Comparison of ENCODE assay signal across 12 cellular contexts in genomic region chr22:26054846-26055245, GRCh38.
"Had no signal": no experiment of that assay in that cellular context is flagged by ENCODE, and none has a peak within 500 bp of the region (broad histone marks: within the 10 kb centered on the region; RNA-seq: fewer than 3 reads in every experiment).

No MANE protein-coding gene starts in this region.

- DNase-seq: activated CD4-positive, alpha-beta T cell treated with anti-CD3 and anti-CD28 coated beads, Interleukin-2, amount 50 U/mL, for 4 hours; activated effector memory CD4-positive, alpha-beta T cell treated with anti-CD3 and anti-CD28 coated beads, Interleukin-2, amount 50 U/mL, for 16 hours; activated naive CD4-positive, alpha-beta T cell treated with anti-CD3 and anti-CD28 coated beads, Interleukin-2, amount 50 U/mL, for 16 hours; activated T-cell treated with anti-CD3 and anti-CD28 coated beads, Interleukin-2, amount 50 U/mL, for 72 hours; aorta; cortex of kidney; effector CD8-positive, alpha-beta T cell; immature natural killer cell; left ventricle myocardium superior; nephron progenitor cell; stimulated activated naive B cell treated with anti-CD40 and anti-IgM and Interleukin-4, amounts not matched to agents 10 μg/mL and 1 μg/mL and 100 μg/mL, for 72 hours; upper lobe of left lung had no signal
